14 cellular contexts compared by ENCODE assay signal in genomic region chr17:80382956-80383355, GRCh38. TPM values are rescaled to one million over a fixed set of nuclear protein-coding genes. Genes with fewer than 3 reads are reported as not detected.
DNase-seq lines count a peak whose midpoint lies in the region; ATAC-seq, FAIRE-seq and TF ChIP-seq lines count a peak whose summit lies in the region.
"Had no signal": no experiment of that assay in that cellular context is flagged by ENCODE, and none has a peak within 500 bp of the region (broad histone marks: within the 10 kb centered on the region; RNA-seq: fewer than 3 reads in every experiment).

No MANE protein-coding gene starts in this region.

- no peak for FAIRE-seq in D721Med (lab: Jason Lieb, UNC)

- ATAC-seq in activated T-helper 17 cell treated with anti-CD3 and anti-CD28 coated beads, Interleukin-2, amount 50 U/mL, for 72 hours (replicated peaks): no peak
- ATAC-seq in memory B cell (ENCODE audit: low read depth) (no peak), GM19351 (IDR thresholded peaks at IDR 0.05; ENCODE audit: unreplicated experiment) (no peak)
- ATAC-seq in stimulated activated memory B cell treated with anti-CD40 and anti-IgM and Interleukin-4, amounts not matched to agents 10 μg/mL and 1 μg/mL and 100 μg/mL, for 72 hours: no peak

- no peak overlapping the region for H3K4me3 Mint-ChIP-seq in activated T-helper 17 cell treated with anti-CD3 and anti-CD28 coated beads, Interleukin-2, amount 50 U/mL, for 72 hours
- H3K4me3 Mint-ChIP-seq in memory B cell: no peak overlapping the region
- H3K4me3 Mint-ChIP-seq in stimulated activated memory B cell treated with anti-CD40 and anti-IgM and Interleukin-4, amounts not matched to agents 10 μg/mL and 1 μg/mL and 100 μg/mL, for 72 hours: no peak overlapping the region
- H3K4me3 Mint-ChIP-seq: CD8-positive, alpha-beta memory T cell had no signal

- H3K27ac Mint-ChIP-seq in activated T-helper 17 cell treated with anti-CD3 and anti-CD28 coated beads, Interleukin-2, amount 50 U/mL, for 72 hours: peak overlapping the region; percentile 91
- peak overlapping the region; percentile 31 for H3K27ac Mint-ChIP-seq in memory B cell
- H3K27ac Mint-ChIP-seq in stimulated activated memory B cell treated with anti-CD40 and anti-IgM and Interleukin-4, amounts not matched to agents 10 μg/mL and 1 μg/mL and 100 μg/mL, for 72 hours: peak overlapping the region; percentile 5

- no peaks in the 10 kb centered on the region for H3K27me3 Mint-ChIP-seq in activated T-helper 17 cell treated with anti-CD3 and anti-CD28 coated beads, Interleukin-2, amount 50 U/mL, for 72 hours
- H3K27me3 Mint-ChIP-seq in memory B cell: no peaks in the 10 kb centered on the region
- no peaks in the 10 kb centered on the region for H3K27me3 Mint-ChIP-seq in stimulated activated memory B cell treated with anti-CD40 and anti-IgM and Interleukin-4, amounts not matched to agents 10 μg/mL and 1 μg/mL and 100 μg/mL, for 72 hours

- peak; percentile 58 for DNase-seq in activated effector memory CD4-positive, alpha-beta T cell treated with anti-CD3 and anti-CD28 coated beads, Interleukin-2, amount 50 U/mL, for 16 hours
- no peak for DNase-seq in activated effector memory CD4-positive, alpha-beta T cell treated with Interleukin-2 at 50 U/mL for 16 hours
- DNase-seq in memory B cell (ENCODE audit: low spot score in 2 of 2) (no peak), D721Med (ENCODE audit: insufficient read length, low spot score) (no peak)
- DNase-seq: CD8-positive, alpha-beta memory T cell; H7; KBM-7; NCI-H1048; NCI-H146; NCI-H2227 treated with DMSO at 0.1 percent for 48 hours; NCI-H69 had no signal

- H3K36me3 Mint-ChIP-seq in activated T-helper 17 cell treated with anti-CD3 and anti-CD28 coated beads, Interleukin-2, amount 50 U/mL, for 72 hours (ENCODE audit: low read depth): peaks cover 100% of the 10 kb centered on the region
- H3K36me3 Mint-ChIP-seq in memory B cell: peaks cover 43% of the 10 kb centered on the region
- H3K36me3 Mint-ChIP-seq in stimulated activated memory B cell treated with anti-CD40 and anti-IgM and Interleukin-4, amounts not matched to agents 10 μg/mL and 1 μg/mL and 100 μg/mL, for 72 hours: peaks cover 55% of the 10 kb centered on the region

- peaks cover 4% of the 10 kb centered on the region for H3K4me1 Mint-ChIP-seq in activated T-helper 17 cell treated with anti-CD3 and anti-CD28 coated beads, Interleukin-2, amount 50 U/mL, for 72 hours
- H3K4me1 Mint-ChIP-seq in memory B cell: no peaks in the 10 kb centered on the region
- H3K4me1 Mint-ChIP-seq in stimulated activated memory B cell treated with anti-CD40 and anti-IgM and Interleukin-4, amounts not matched to agents 10 μg/mL and 1 μg/mL and 100 μg/mL, for 72 hours: no peaks in the 10 kb centered on the region
- H3K4me1 Mint-ChIP-seq: CD8-positive, alpha-beta memory T cell had no signal

- no peaks in the 10 kb centered on the region for H3K9me3 Mint-ChIP-seq in activated T-helper 17 cell treated with anti-CD3 and anti-CD28 coated beads, Interleukin-2, amount 50 U/mL, for 72 hours
- no peaks in the 10 kb centered on the region for H3K9me3 Mint-ChIP-seq in memory B cell
- H3K9me3 Mint-ChIP-seq in stimulated activated memory B cell treated with anti-CD40 and anti-IgM and Interleukin-4, amounts not matched to agents 10 μg/mL and 1 μg/mL and 100 μg/mL, for 72 hours: no peaks in the 10 kb centered on the region
- H3K9me3 Mint-ChIP-seq: CD8-positive, alpha-beta memory T cell had no signal

- TF ChIP-seq CTCF in D721Med (IDR thresholded peaks at IDR 0.05; ENCODE audit: insufficient read depth, missing control alignments): no peak

RNA-seq across cellular contexts. Expression of gene ENDOV, which starts 32.0 kb away (rescaled TPM):
- total RNA-seq in activated T-helper 17 cell treated with anti-CD3 and anti-CD28 coated beads, Interleukin-2, amount 50 U/mL, for 72 hours: 10 to 100 TPM in 1 of 2 donors, 1 to 10 TPM in 1; 9.7 to 20.1 TPM

Comparison
In these comparisons a context has a peak if more than half of its experiments do, and no peak if none do; other contexts are left out.
1. H3K27ac Mint-ChIP-seq: peak in every context shown above with its lines; median percentile 91 in activated T-helper 17 cell treated with anti-CD3 and anti-CD28 coated beads, Interleukin-2, amount 50 U/mL, for 72 hours; 31 in memory B cell; 5 in stimulated activated memory B cell treated with anti-CD40 and anti-IgM and Interleukin-4, amounts not matched to agents 10 μg/mL and 1 μg/mL and 100 μg/mL, for 72 hours.